ENCODE assay signal across 9 cellular contexts in genomic region chr2:48589170-48589767, GRCh38. TPM values are rescaled to one million over a fixed set of nuclear protein-coding genes. Genes with fewer than 3 reads are reported as not detected.
A peak's percentile ranks its signal among the peaks of the same experiment; 100 is the strongest.
DNase-seq lines count a peak whose midpoint lies in the region; ATAC-seq, FAIRE-seq and TF ChIP-seq lines count a peak whose summit lies in the region.
"Had no signal": no experiment of that assay in that cellular context is flagged by ENCODE, and none has a peak within 500 bp of the region (broad histone marks: within the 10 kb centered on the region; RNA-seq: fewer than 3 reads in every experiment).

No MANE protein-coding gene starts in this region.

- FAIRE-seq in HTR-8/SVneo (lab: Jason Lieb, UNC) (no peak), frontal cortex (lab: Jason Lieb, UNC) (peak; percentile 75)

- H3K9ac ChIP-seq in SU-DHL-6 (ENCODE audit: low read length), result no peak overlapping the region

- H3K9me3 ChIP-seq in SU-DHL-6 (ENCODE audit: insufficient read depth, low read length), result no peaks in the 10 kb centered on the region
- H3K9me3 ChIP-seq in sigmoid colon, result no peaks in the 10 kb centered on the region

- H3K4me3 ChIP-seq in SU-DHL-6 (ENCODE audit: insufficient read depth, low read length, poor library complexity, severe bottlenecking) (no peak overlapping the region), sigmoid colon (no peak overlapping the region)

- no peak for TF ChIP-seq POLR2A in sigmoid colon (IDR thresholded peaks at IDR 0.05)

- H3F3A ChIP-seq in SU-DHL-6 (ENCODE audit: insufficient read depth), result no peaks in the 10 kb centered on the region

- H3K27ac ChIP-seq in SU-DHL-6 (ENCODE audit: low read depth, low read length), result no peak overlapping the region
- peak overlapping the region in 2 of 4 donors; percentile 30 to 51 for H3K27ac ChIP-seq in sigmoid colon

- intact Hi-C loops in sigmoid colon (cut with DNase I), result loop anchor here (2.0 to 5.0 kb wide), 2 partner anchors 57 to 118 kb away; partner anchors contain the start of gene STON1

- H3K36me3 ChIP-seq in SU-DHL-6 (ENCODE audit: low read length), result no peaks in the 10 kb centered on the region
- peaks cover 4 to 66% (median 15%) of the 10 kb centered on the region in 4 donors for H3K36me3 ChIP-seq in sigmoid colon

- H3K27me3 ChIP-seq in SU-DHL-6 (ENCODE audit: low read length) (no peaks in the 10 kb centered on the region), sigmoid colon (no peaks in the 10 kb centered on the region)

- TF ChIP-seq CTCF in SU-DHL-6 (IDR thresholded peaks at IDR 0.05; ENCODE audit: insufficient read depth, low read length, poor library complexity, severe bottlenecking) (peak; percentile 29), sigmoid colon (IDR thresholded peaks at IDR 0.05) (peak; percentile 52 to 81 (median 66))

- no peak for TF ChIP-seq EP300 in sigmoid colon (IDR thresholded peaks at IDR 0.05)

- 38 to 45% methylated on average over 5 of the region's 5 CpGs for WGBS in sigmoid colon, 2 donors

- H3K4me1 ChIP-seq in sigmoid colon, result peaks cover 0 to 47% (median 38%) of the 10 kb centered on the region in 4 donors

- H4K20me1 ChIP-seq in SU-DHL-6 (ENCODE audit: low read depth, low read length), result no peaks in the 10 kb centered on the region

- no peak overlapping the region for H2AFZ ChIP-seq in SU-DHL-6 (ENCODE audit: low read depth, low read length, severe bottlenecking)

- no peaks in the 10 kb centered on the region for H3K9me2 ChIP-seq in SU-DHL-6 (replicated peaks; ENCODE audit: insufficient read depth, low read length)

- DNase-seq in DMS53 (lab: John Stamatoyannopoulos, UW) (peak; percentile 61), HTR-8/SVneo (ENCODE audit: insufficient read length, low spot score) (peak; percentile 57), frontal cortex (ENCODE audit: low spot score in 2 of 2) (peak in 1 of 2 donors; percentile 49), sigmoid colon (no peak)
- DNase-seq in activated effector memory CD4-positive, alpha-beta T cell treated with Interleukin-2 at 50 U/mL for 16 hours, result no peak
- no peak for DNase-seq in activated CD4-positive, alpha-beta T cell treated with anti-CD3 and anti-CD28 coated beads, Interleukin-2, amount 50 U/mL, for 4 hours

- no peak overlapping the region for H3K4me2 ChIP-seq in SU-DHL-6 (ENCODE audit: low read depth, low read length, poor library complexity, severe bottlenecking)

- no peak for ATAC-seq in GM21360 (IDR thresholded peaks at IDR 0.05; ENCODE audit: unreplicated experiment)

- no peaks in the 10 kb centered on the region for H3K79me2 ChIP-seq in SU-DHL-6 (ENCODE audit: insufficient read depth, low read length)

RNA-seq across cellular contexts. Expression of gene GTF2A1L, which starts 28.4 kb away (rescaled TPM):
- not detected for total RNA-seq in frontal cortex
- 100 to 1,000 TPM in 1 of 4 donors, 10 to 100 TPM in 3; 21.8 to 105 (median 50.1) TPM for total RNA-seq in sigmoid colon
- polyA plus RNA-seq in sigmoid colon, result 1 to 10 TPM in 1 of 3 donors, under 1 TPM in 1, not detected in 1; 0.66 to 3.0 TPM
- total RNA-seq: T-helper 1 cell treated with Interleukin-12 subunit alpha and Interleukin-12 subunit beta and Interleukin-4 antibody, amounts not matched to agents 30 ng/mL and 1 ng/mL, for 36 hours had no signal

RNA-seq across cellular contexts. Expression of gene STON1, which starts 59.3 kb away (rescaled TPM):
- total RNA-seq in frontal cortex (3.7 TPM), sigmoid colon (100 to 1,000 TPM; 121 to 218 (median 188) TPM)
- polyA plus RNA-seq in sigmoid colon, result 1 to 10 TPM; 1.8 to 6.1 (median 1.8) TPM

Comparison
In these comparisons a context has a peak if more than half of its experiments do, and no peak if none do; other contexts are left out.
1. DNase-seq: peak in DMS53 (single experiment) and HTR-8/SVneo (single experiment); none in sigmoid colon (single experiment), activated effector memory CD4-positive, alpha-beta T cell treated with Interleukin-2 at 50 U/mL for 16 hours (single experiment) and activated CD4-positive, alpha-beta T cell treated with anti-CD3 and anti-CD28 coated beads, Interleukin-2, amount 50 U/mL, for 4 hours (0 of 2).
2. RNA of gene GTF2A1L, which starts 28.4 kb away (total RNA-seq): 21.8 to 105 TPM in sigmoid colon; not detected in frontal cortex (single experiment); every median in the first group is over 10 times any median in the second.
3. RNA of gene STON1, which starts 59.3 kb away (total RNA-seq): 121 to 218 TPM in sigmoid colon; 3.7 TPM in frontal cortex (single experiment); every median in the first group is over 10 times any median in the second.